ENCODE assay signal across 1 cellular context in genomic region chr17:82629748-82630147, GRCh38.
TF ChIP-seq lines count a peak whose summit lies in the region.

No MANE protein-coding gene starts in this region.

TF ChIP-seq in GM23338, 12 proteins besides CTCF, POLR2A, EP300 and RAD21 (continued from another document):
- TF ChIP-seq ZNF462 (CRISPR knock-in tag; IDR thresholded peaks at IDR 0.05), result no peak
- TF ChIP-seq NANOG (IDR thresholded peaks at IDR 0.05; ENCODE audit: borderline replicate concordance), result no peak
- no peak for TF ChIP-seq POLR2AphosphoS5 (IDR thresholded peaks at IDR 0.05; ENCODE audit: low read depth)
- no peak for TF ChIP-seq ETS1 (IDR thresholded peaks at IDR 0.05)
- TF ChIP-seq EZH2phosphoT487 (IDR thresholded peaks at IDR 0.05; ENCODE audit: unreplicated experiment), result no peak
- TF ChIP-seq STAT1 (IDR thresholded peaks at IDR 0.05; ENCODE audit: unreplicated experiment), result no peak
TF ChIP-seq in GM23338: peak in this region for 0.
